Comparison of ENCODE assay signal across 8 cellular contexts in the genomic region with DNA sequence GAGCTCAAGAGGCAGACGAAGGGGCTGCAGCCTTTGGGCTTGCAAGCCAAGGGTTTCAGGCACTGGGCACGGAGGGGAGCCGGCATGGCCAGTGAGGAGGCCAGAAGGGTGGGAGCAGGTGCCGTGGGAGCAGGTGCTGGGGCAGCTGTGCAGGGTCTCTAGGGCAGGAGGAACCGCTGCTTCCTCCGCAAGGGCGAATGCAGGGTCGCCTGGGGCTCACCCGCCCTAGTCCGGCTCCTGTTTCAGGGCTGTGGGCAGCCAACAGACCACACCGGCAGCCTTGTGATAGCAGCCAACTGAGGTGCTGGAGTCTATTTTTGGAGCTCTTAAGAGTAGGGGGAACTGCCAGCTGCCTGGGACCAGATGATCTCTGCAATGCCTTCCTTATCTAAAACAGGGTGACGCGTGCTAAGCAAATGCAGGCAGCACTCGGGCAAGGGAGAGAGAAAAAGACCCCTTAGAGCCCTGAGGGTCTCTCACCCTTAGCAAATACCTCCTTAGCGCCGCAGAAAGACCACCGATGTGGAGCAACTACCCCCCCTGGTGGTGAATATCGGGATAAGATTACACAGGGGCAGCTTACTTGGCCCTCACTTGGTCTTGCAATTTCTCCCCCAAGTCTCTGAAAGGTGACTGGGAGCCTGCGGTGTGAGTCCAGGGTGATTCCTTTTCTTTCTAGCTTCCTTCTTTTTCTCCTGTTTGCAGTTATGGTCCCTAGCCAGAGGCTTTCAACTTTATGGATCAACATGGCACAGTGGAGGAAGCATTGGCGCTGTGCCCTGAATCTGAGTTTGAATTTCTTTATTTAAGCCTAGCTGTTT. TPM values are rescaled to one million over a fixed set of nuclear protein-coding genes. Genes with fewer than 3 reads are reported as not detected.
A peak's percentile ranks its signal among the peaks of the same experiment; 100 is the strongest.
DNase-seq lines count a peak whose midpoint lies in the region; ATAC-seq, FAIRE-seq and TF ChIP-seq lines count a peak whose summit lies in the region.

No MANE protein-coding gene starts in this region.

- no peak for FAIRE-seq in H1 (lab: Jason Lieb, UNC)

- H3K79me2 ChIP-seq in H1 (ENCODE audit: control insufficient read depth in 1 of 2, insufficient read depth in 2 of 2, low read length in 2 of 2) = no peaks in the 10 kb centered on the region

- H2AFZ ChIP-seq in H1 (ENCODE audit: low read length) = peak overlapping the region; percentile 94

- no peak overlapping the region for H3K23ac ChIP-seq in H1 (ENCODE audit: insufficient read length)

- peak overlapping the region; percentile 29; the same call in 1 of the 2 replicates for H2BK15ac ChIP-seq in H1 (ENCODE audit: low read length)

- no peak overlapping the region for H4K8ac ChIP-seq in H1 (ENCODE audit: extremely low read depth, insufficient read depth, low read length)

- H2BK20ac ChIP-seq in H1 (ENCODE audit: low read length) = 0 out of 2 replicates have a peak overlapping the region, but pooled peaks have one; percentile 8

- H4K5ac ChIP-seq in H1 (ENCODE audit: insufficient read length, low read depth, low read length) = no peak overlapping the region

- H2AK5ac ChIP-seq in H1 (ENCODE audit: low read depth, low read length) = no peak overlapping the region

- TF ChIP-seq RAD21 in H1 (IDR thresholded peaks at IDR 0.05 in 1 of 2, conservative IDR thresholded peaks at IDR 0.05 in 1 of 2; ENCODE audit: low read depth in 2 of 2, low read length in 2 of 2) = peak; percentile 88 to 94

- no peaks in the 10 kb centered on the region for H3K9me3 ChIP-seq in H1 (ENCODE audit: insufficient read depth in 2 of 2, low read depth in 1 of 2, low read length in 1 of 2)

- H3K4me3 ChIP-seq in GM12864 (ENCODE audit: low read depth, low read length) (peak overlapping the region; percentile 25; the same call in 1 of the 2 replicates), H1 (ENCODE audit: extremely low read depth in 1 of 4, insufficient read depth in 2 of 4, low read depth in 3 of 4, low read length in 4 of 4) (peak overlapping the region; percentile 11 to 54 (median 25); a peak in 7 of 8 replicates)

- H3K27me3 Mint-ChIP-seq in activated CD4-positive, alpha-beta memory T cell treated with anti-CD3 and anti-CD28 coated beads for 36 hours = peaks cover 9% of the 10 kb centered on the region
- H3K27me3 Mint-ChIP-seq in mesothelial cell of epicardium (ENCODE audit: low read depth) = peaks cover 59% of the 10 kb centered on the region

- H3K14ac ChIP-seq in H1 (ENCODE audit: insufficient read length) = no peak overlapping the region

- H2BK5ac ChIP-seq in H1 (ENCODE audit: low read depth, low read length) = no peak overlapping the region

- TF ChIP-seq POLR2A in H1 (IDR thresholded peaks at IDR 0.05; ENCODE audit: control extremely low read depth in 1 of 2, low read depth in 2 of 2, low read length in 2 of 2) = no peak

- H3K79me1 ChIP-seq in H1 (ENCODE audit: low read depth, low read length) = no peaks in the 10 kb centered on the region

- no peak overlapping the region for H3K27ac Mint-ChIP-seq in activated CD4-positive, alpha-beta memory T cell treated with anti-CD3 and anti-CD28 coated beads for 36 hours
- H3K27ac Mint-ChIP-seq in mesothelial cell of epicardium = no peak overlapping the region

- H3K4me1 ChIP-seq in H1 (replicated peaks in 1 of 4; ENCODE audit: control insufficient read depth in 3 of 4, insufficient read depth in 4 of 4, low read length in 3 of 4) = peaks cover 0 to 5% (median 1%) of the 10 kb centered on the region in 4 experiments; a peak in 4 of 7 replicates

- no peak overlapping the region for H3K27ac ChIP-seq in H1 (ENCODE audit: low read depth, low read length)

- peak; percentile 86 for TF ChIP-seq CTCF in GM12864 (IDR thresholded peaks at IDR 0.05; ENCODE audit: low read depth, low read length, missing control alignments)
- TF ChIP-seq CTCF in H1 (IDR thresholded peaks at IDR 0.05; ENCODE audit: control extremely low read depth in 1 of 3, insufficient read depth in 1 of 3, low read depth in 1 of 3, low read length in 3 of 3) = peak; percentile 72 to 91 (median 87)
- peak; percentile 96 for TF ChIP-seq CTCF in mesothelial cell of epicardium (IDR thresholded peaks at IDR 0.05; ENCODE audit: unreplicated experiment)

- H4K91ac ChIP-seq in H1 (replicated peaks; ENCODE audit: insufficient read length, low read length) = no peak overlapping the region

- CTCF ChIA-PET in activated CD4-positive, alpha-beta memory T cell treated with anti-CD3 and anti-CD28 coated beads for 36 hours (lab: Charles Lee) = interaction anchor here (0.5 to 14.8 kb wide), 75 partner anchors 9 to 371 kb away, joined by 3 to 399 read pairs (median 6); a partner anchor contains a TSS
- CTCF ChIA-PET in H1 (lab: Charles Lee; ENCODE audit: partially characterized antibody) = interaction anchor here (0.6 to 23.8 kb wide), 63 partner anchors 6 to 1276 kb away, joined by 3 to 666 read pairs (median 5); a partner anchor contains a TSS

- no peaks in the 10 kb centered on the region for H4K20me1 ChIP-seq in H1 (replicated peaks in 1 of 2; ENCODE audit: control insufficient read depth in 1 of 2, insufficient read depth in 2 of 2, low read length in 2 of 2)

- 14% methylated on average over 20 of the region's 20 CpGs; no CpG with 5 or more reads in 1 of the 2 experiments for WGBS in H1 (ENCODE audit: extremely low coverage in 1 of 2, insufficient coverage in 1 of 2, insufficient read length in 1 of 2, insufficient replicate concordance in 2 of 2, low coverage in 1 of 2, low lambda C conversion rate in 2 of 2, missing lambda C conversion rate in 1 of 2), 2 experiments

- no peak overlapping the region for H3K56ac ChIP-seq in H1 (replicated peaks; ENCODE audit: insufficient read length, low read depth, low read length)

- H3K9me3 Mint-ChIP-seq in activated CD4-positive, alpha-beta memory T cell treated with anti-CD3 and anti-CD28 coated beads for 36 hours = no peaks in the 10 kb centered on the region
- H3K9me3 Mint-ChIP-seq in mesothelial cell of epicardium = no peaks in the 10 kb centered on the region

- no peak overlapping the region for H3K9ac ChIP-seq in H1 (replicated peaks in 1 of 4; ENCODE audit: extremely low read depth in 1 of 4, low read depth in 3 of 4, low read length in 3 of 4)

- POLR2A ChIA-PET in activated CD4-positive, alpha-beta memory T cell treated with anti-CD3 and anti-CD28 coated beads for 36 hours (lab: Charles Lee) = interaction anchor here (0.8 to 2.7 kb wide), 8 partner anchors 9 to 56 kb away, joined by 3 to 10 read pairs (median 3); a partner anchor contains a TSS
- POLR2A ChIA-PET in H1 (lab: Charles Lee; ENCODE audit: partially characterized antibody) = interaction anchor here (0.8 to 2.3 kb wide), 9 partner anchors 10 to 58 kb away, joined by 3 to 13 read pairs (median 4); a partner anchor contains a TSS

- no peak overlapping the region for H3K4ac ChIP-seq in H1 (replicated peaks; ENCODE audit: insufficient read length, low read depth, low read length)

- H3K36me3 ChIP-seq in H1 (ENCODE audit: control insufficient read depth in 2 of 4, insufficient read depth in 4 of 4, low read length in 3 of 4) = no peaks in the 10 kb centered on the region

- H3K18ac ChIP-seq in H1 (ENCODE audit: extremely low read depth, low read length) = peak overlapping the region; percentile 60

- ATAC-seq in HG03432 (IDR thresholded peaks at IDR 0.05; ENCODE audit: unreplicated experiment) = peak; percentile 70
- ATAC-seq in HG03565 (IDR thresholded peaks at IDR 0.05; ENCODE audit: unreplicated experiment) = no peak

- H3K36me3 Mint-ChIP-seq in activated CD4-positive, alpha-beta memory T cell treated with anti-CD3 and anti-CD28 coated beads for 36 hours = no peaks in the 10 kb centered on the region
- no peaks in the 10 kb centered on the region for H3K36me3 Mint-ChIP-seq in mesothelial cell of epicardium

- H3K4me3 Mint-ChIP-seq in activated CD4-positive, alpha-beta memory T cell treated with anti-CD3 and anti-CD28 coated beads for 36 hours = no peak overlapping the region
- peak overlapping the region; percentile 20 for H3K4me3 Mint-ChIP-seq in mesothelial cell of epicardium

- intact Hi-C loops in activated CD4-positive, alpha-beta memory T cell treated with anti-CD3 and anti-CD28 coated beads for 36 hours (cut with micrococcal nuclease) = loop anchor here (1.0 to 2.0 kb wide), 5 partner anchors 30 to 174 kb away; no protein-coding TSS in a partner anchor

- no peak for DNase-seq in GM12864 (ENCODE audit: low read depth)
- DNase-seq in NCI-H774 (lab: John Stamatoyannopoulos, UW) = peak; percentile 36
- peak; percentile 78 for DNase-seq in activated CD4-positive, alpha-beta memory T cell treated with anti-CD3 and anti-CD28 coated beads for 36 hours
- DNase-seq in H1 (ENCODE audit: low read depth in 1 of 2, low spot score in 2 of 2) = peak in 1 of 2 experiments; percentile 92
- DNase-seq in mesothelial cell of epicardium (ENCODE audit: low spot score in 2 of 2, unreplicated experiment in 2 of 2) = peak; percentile 55 to 86
- peak; percentile 37 for DNase-seq in stimulated activated CD8-positive, alpha-beta memory T cell treated with anti-CD3 and anti-CD28 coated beads, Interleukin-4, amount 100 ng/mL, for 24 hours (ENCODE audit: low read depth)

- peaks cover 38% of the 10 kb centered on the region for H3K4me1 Mint-ChIP-seq in activated CD4-positive, alpha-beta memory T cell treated with anti-CD3 and anti-CD28 coated beads for 36 hours (ENCODE audit: low read depth)
- no peaks in the 10 kb centered on the region for H3K4me1 Mint-ChIP-seq in mesothelial cell of epicardium

- no peaks in the 10 kb centered on the region; the same call in 1 of the 2 replicates for H3K23me2 ChIP-seq in H1 (ENCODE audit: low read depth, low read length)

- H2BK120ac ChIP-seq in H1 (replicated peaks; ENCODE audit: low read depth, low read length) = no peak overlapping the region

- peak overlapping the region; percentile 65 to 86 for H3K4me2 ChIP-seq in H1 (ENCODE audit: insufficient read depth in 1 of 2, low read depth in 2 of 2, low read length in 2 of 2)

- H2BK12ac ChIP-seq in H1 (ENCODE audit: low read depth, low read length) = no peak overlapping the region; the same call in 1 of the 2 replicates

- H3K27me3 ChIP-seq in H1 (replicated peaks in 1 of 4; ENCODE audit: control insufficient read depth in 3 of 4, extremely low read depth in 1 of 4, insufficient read depth in 3 of 4, low read length in 3 of 4) = peaks cover 0 to 10% (median 3%) of the 10 kb centered on the region in 4 experiments; a peak in 5 of 7 replicates

- no peak for TF ChIP-seq EP300 in H1 (IDR thresholded peaks at IDR 0.05; ENCODE audit: borderline replicate concordance in 1 of 2, low read depth in 2 of 2, low read length in 2 of 2)

RNA-seq across cellular contexts. Expression of a gene that starts 20.7 kb away (rescaled TPM):
- 10 to 100 TPM; 96.9 to 97.4 TPM for total RNA-seq in activated CD4-positive, alpha-beta memory T cell treated with anti-CD3 and anti-CD28 coated beads for 36 hours
- 44.9 and 46.6 TPM in 2 replicates for total RNA-seq in H1 (2021; fragmentation: NEBNext Ultra II Directional; extraction: Animal tissue kit (Norgen Biotek cat#: 25700))
- 27.5 and 36.9 TPM in 2 replicates for polyA plus RNA-seq in H1 (2011; rRNA removed)
- polyA plus RNA-seq in H1 (2011; cell fraction: cytosol; rRNA removed) = 30.4 TPM
- polyA plus RNA-seq in H1 (2011; cell fraction: nucleus; rRNA removed) = 67.8 TPM
- 30.0 to 35.6 TPM (median 34.3 TPM) in 4 replicates for polyA plus RNA-seq in H1 (2012, experiment 1 of 2)
- polyA plus RNA-seq in H1 (2012, experiment 2 of 2) = 38.6 TPM
- polyA plus RNA-seq in H1 (2013, experiment 1 of 2) = 21.7 TPM
- polyA plus RNA-seq in H1 (2013, experiment 2 of 2) = 21.8 TPM
- 31.9 and 42.5 TPM in 2 replicates for polyA minus RNA-seq in H1 (2011; rRNA and poly(A)+ RNA removed)
- polyA minus RNA-seq in H1 (2011; cell fraction: cytosol; rRNA and poly(A)+ RNA removed) = 20.1 TPM
- 19.0 TPM for polyA minus RNA-seq in H1 (2011; cell fraction: nucleus; rRNA and poly(A)+ RNA removed)
- 59.0 to 60.2 TPM (median 59.1 TPM) in 3 replicates for total RNA-seq in mesothelial cell of epicardium

RNA-seq across cellular contexts. Expression of a gene that starts 28.7 kb away (rescaled TPM):
- 10 to 100 TPM; 10.1 to 11.4 TPM for total RNA-seq in activated CD4-positive, alpha-beta memory T cell treated with anti-CD3 and anti-CD28 coated beads for 36 hours
- 7.7 and 8.5 TPM in 2 replicates for total RNA-seq in H1 (2021; fragmentation: NEBNext Ultra II Directional; extraction: Animal tissue kit (Norgen Biotek cat#: 25700))
- polyA plus RNA-seq in H1 (2011; rRNA removed) = 1.4 and 2.1 TPM in 2 replicates
- 2.1 TPM for polyA plus RNA-seq in H1 (2011; cell fraction: cytosol; rRNA removed)
- 1.5 TPM for polyA plus RNA-seq in H1 (2011; cell fraction: nucleus; rRNA removed)
- 3.6 to 4.2 TPM (median 3.9 TPM) in 4 replicates for polyA plus RNA-seq in H1 (2012, experiment 1 of 2)
- 2.2 TPM for polyA plus RNA-seq in H1 (2012, experiment 2 of 2)
- polyA plus RNA-seq in H1 (2013, experiment 1 of 2) = 2.7 TPM
- 2.9 TPM for polyA plus RNA-seq in H1 (2013, experiment 2 of 2)
- 5.2 and 6.4 TPM in 2 replicates for polyA minus RNA-seq in H1 (2011; rRNA and poly(A)+ RNA removed)
- 4.7 TPM for polyA minus RNA-seq in H1 (2011; cell fraction: cytosol; rRNA and poly(A)+ RNA removed)
- 2.6 TPM for polyA minus RNA-seq in H1 (2011; cell fraction: nucleus; rRNA and poly(A)+ RNA removed)
- 3.3 to 4.6 TPM (median 4.1 TPM) in 3 replicates for total RNA-seq in mesothelial cell of epicardium

RNA-seq across cellular contexts. Expression of a gene that starts 51.8 kb away (rescaled TPM):
- total RNA-seq in activated CD4-positive, alpha-beta memory T cell treated with anti-CD3 and anti-CD28 coated beads for 36 hours = 10 to 100 TPM; 84.6 to 87.5 TPM
- total RNA-seq in H1 (2021; fragmentation: NEBNext Ultra II Directional; extraction: Animal tissue kit (Norgen Biotek cat#: 25700)) = 33.1 and 36.1 TPM in 2 replicates
- polyA plus RNA-seq in H1 (2011; rRNA removed) = 36.2 and 37.1 TPM in 2 replicates
- 50.8 TPM for polyA plus RNA-seq in H1 (2011; cell fraction: cytosol; rRNA removed)
- polyA plus RNA-seq in H1 (2011; cell fraction: nucleus; rRNA removed) = 62.4 TPM
- polyA plus RNA-seq in H1 (2012, experiment 1 of 2) = 34.0 to 45.2 TPM (median 41.8 TPM) in 4 replicates
- polyA plus RNA-seq in H1 (2012, experiment 2 of 2) = 47.0 TPM
- polyA plus RNA-seq in H1 (2013, experiment 1 of 2) = 32.9 TPM
- polyA plus RNA-seq in H1 (2013, experiment 2 of 2) = 30.6 TPM
- 47.8 and 52.6 TPM in 2 replicates for polyA minus RNA-seq in H1 (2011; rRNA and poly(A)+ RNA removed)
- polyA minus RNA-seq in H1 (2011; cell fraction: cytosol; rRNA and poly(A)+ RNA removed) = 16.9 TPM
- 30.7 TPM for polyA minus RNA-seq in H1 (2011; cell fraction: nucleus; rRNA and poly(A)+ RNA removed)
- 49.6 to 53.3 TPM (median 52.3 TPM) in 3 replicates for total RNA-seq in mesothelial cell of epicardium
